ENCODE assay signal across 15 cellular contexts in the genomic region with DNA sequence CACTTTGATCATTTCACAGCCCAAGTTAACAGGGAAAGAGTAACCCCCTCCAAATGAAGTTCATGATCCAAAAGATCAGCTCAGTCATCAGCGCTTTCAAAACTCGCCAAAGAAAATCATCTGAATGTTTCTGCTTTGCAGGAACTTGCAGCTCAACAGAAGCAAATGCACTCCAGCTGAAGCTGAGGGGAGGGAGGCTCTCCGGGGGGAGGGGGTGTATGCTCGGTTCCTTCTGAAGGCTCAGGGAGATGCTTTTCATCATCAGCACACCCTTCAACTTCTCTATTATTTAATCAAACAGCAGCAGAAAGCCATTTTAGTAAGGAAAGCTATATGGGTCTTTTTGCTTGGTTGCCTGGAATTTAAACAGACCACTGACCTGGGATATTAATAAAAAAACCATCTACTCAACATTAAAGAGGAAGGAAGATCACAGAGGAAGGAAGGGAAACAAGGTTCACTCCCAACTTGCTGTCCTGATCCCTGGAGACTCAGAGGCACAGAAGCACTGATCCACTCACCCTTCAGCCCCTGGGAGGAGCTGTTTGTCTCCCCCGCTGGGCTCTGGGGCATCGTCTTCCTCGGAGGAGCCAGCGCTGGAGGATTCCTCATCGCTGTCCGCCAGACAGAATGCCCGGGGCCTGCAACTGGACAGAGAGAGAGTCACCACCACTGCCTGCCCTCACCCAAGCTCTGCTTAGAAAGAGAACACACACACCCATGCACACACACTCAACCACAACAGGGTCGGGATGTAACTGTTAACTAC. TPM values are rescaled to one million over a fixed set of nuclear protein-coding genes. Genes with fewer than 3 reads are reported as not detected.
DNase-seq lines count a peak whose midpoint lies in the region; ATAC-seq and TF ChIP-seq lines count a peak whose summit lies in the region.
"Had no signal": no experiment of that assay in that cellular context is flagged by ENCODE, and none has a peak within 500 bp of the region (broad histone marks: within the 10 kb centered on the region; RNA-seq: fewer than 3 reads in every experiment).

No MANE protein-coding gene starts in this region.

- CTCF ChIA-PET in CD4-positive, alpha-beta memory T cell (lab: Charles Lee; ENCODE audit: partially characterized antibody): no interaction called here

- ATAC-seq in HG02678 (IDR thresholded peaks at IDR 0.05; ENCODE audit: unreplicated experiment): no peak
- no peak for ATAC-seq in activated naive CD8-positive, alpha-beta T cell treated with anti-CD3 and anti-CD28 coated beads, Interleukin-2, amount 50 U/mL, for 24 hours
- ATAC-seq: natural killer cell treated with Interleukin-12 subunit alpha and Interleukin-12 subunit beta and Interleukin-15 and Interleukin-18, amount 100 ng/mL, for 72 hours had no signal

- TF ChIP-seq POLR2A in NB4 (IDR thresholded peaks at IDR 0.05; ENCODE audit: extremely low read depth, insufficient read length): no peak

- H3K27ac ChIP-seq in BLaER1 treated with 17β-estradiol and CSF1 and Interleukin-3, amounts not matched to agents 10 nM and 100 nM: peak overlapping the region in 9 of 11 experiments; percentile 11 to 64 (median 41); a peak in 17 of 22 replicates
- H3K27ac ChIP-seq in CD4-positive, alpha-beta memory T cell (ENCODE audit: low read depth, low read length): no peak overlapping the region
- H3K27ac ChIP-seq: PC-9 had no signal

- H3K9ac ChIP-seq in BLaER1 treated with 17β-estradiol and CSF1 and Interleukin-3, amounts not matched to agents 10 nM and 100 nM: peak overlapping the region in 9 of 11 experiments; percentile 17 to 59 (median 37); a peak in 14 of 22 replicates

- no peak for TF ChIP-seq CTCF in NB4 (IDR thresholded peaks at IDR 0.05; ENCODE audit: low read depth, low read length)

- H3K4me2 ChIP-seq in BLaER1 treated with 17β-estradiol and CSF1 and Interleukin-3, amounts not matched to agents 10 nM and 100 nM: peak overlapping the region; percentile 67 to 93 (median 77)
- H3K4me2 ChIP-seq: PC-9 had no signal

- H3K4me3 Mint-ChIP-seq in activated CD4-positive, alpha-beta T cell treated with anti-CD3 and anti-CD28 coated beads, Interleukin-2, amount 10 ng/mL, durations not matched to agents 24 days and 14 days: no peak overlapping the region
- no peak overlapping the region for H3K4me3 Mint-ChIP-seq in activated naive CD8-positive, alpha-beta T cell treated with anti-CD3 and anti-CD28 coated beads, Interleukin-2, amount 50 U/mL, for 24 hours
- H3K4me3 Mint-ChIP-seq in CD4-positive, alpha-beta memory T cell: no peak overlapping the region
- H3K4me3 Mint-ChIP-seq: natural killer cell treated with Interleukin-12 subunit alpha and Interleukin-12 subunit beta and Interleukin-15 and Interleukin-18, amount 100 ng/mL, for 72 hours had no signal

- peaks cover 22% of the 10 kb centered on the region for H3K36me3 Mint-ChIP-seq in activated CD4-positive, alpha-beta T cell treated with anti-CD3 and anti-CD28 coated beads, Interleukin-2, amount 10 ng/mL, durations not matched to agents 24 days and 14 days (ENCODE audit: low read depth)
- peaks cover 12% of the 10 kb centered on the region for H3K36me3 Mint-ChIP-seq in activated naive CD8-positive, alpha-beta T cell treated with anti-CD3 and anti-CD28 coated beads, Interleukin-2, amount 50 U/mL, for 24 hours (ENCODE audit: low read depth)
- H3K36me3 Mint-ChIP-seq in CD4-positive, alpha-beta memory T cell: peaks cover 25% of the 10 kb centered on the region in 2 donors

- H3K4me1 Mint-ChIP-seq in activated CD4-positive, alpha-beta T cell treated with anti-CD3 and anti-CD28 coated beads, Interleukin-2, amount 10 ng/mL, durations not matched to agents 24 days and 14 days: peaks cover 2% of the 10 kb centered on the region
- no peaks in the 10 kb centered on the region for H3K4me1 Mint-ChIP-seq in activated naive CD8-positive, alpha-beta T cell treated with anti-CD3 and anti-CD28 coated beads, Interleukin-2, amount 50 U/mL, for 24 hours
- no peaks in the 10 kb centered on the region for H3K4me1 Mint-ChIP-seq in CD4-positive, alpha-beta memory T cell

- no peaks in the 10 kb centered on the region for H4K20me1 ChIP-seq in BLaER1 treated with 17β-estradiol and CSF1 and Interleukin-3, amounts not matched to agents 10 nM and 100 nM

- peaks cover 22 to 63% (median 37%) of the 10 kb centered on the region in 11 experiments; a peak in 21 of 22 replicates for H3K36me3 ChIP-seq in BLaER1 treated with 17β-estradiol and CSF1 and Interleukin-3, amounts not matched to agents 10 nM and 100 nM
- H3K36me3 ChIP-seq in CD4-positive, alpha-beta memory T cell (ENCODE audit: insufficient read depth, low read length): peaks cover 20% of the 10 kb centered on the region

- no peaks in the 10 kb centered on the region for H3K9me3 ChIP-seq in BLaER1 treated with 17β-estradiol and CSF1 and Interleukin-3, amounts not matched to agents 10 nM and 100 nM (replicated peaks in 1 of 11)
- H3K9me3 ChIP-seq in CD4-positive, alpha-beta memory T cell (ENCODE audit: control insufficient read depth in 1 of 2, low read length in 2 of 2): no peaks in the 10 kb centered on the region
- H3K9me3 ChIP-seq: HAP-1 had no signal

- H3K27me3 Mint-ChIP-seq in activated CD4-positive, alpha-beta T cell treated with anti-CD3 and anti-CD28 coated beads, Interleukin-2, amount 10 ng/mL, durations not matched to agents 24 days and 14 days: no peaks in the 10 kb centered on the region
- no peaks in the 10 kb centered on the region for H3K27me3 Mint-ChIP-seq in activated naive CD8-positive, alpha-beta T cell treated with anti-CD3 and anti-CD28 coated beads, Interleukin-2, amount 50 U/mL, for 24 hours
- no peaks in the 10 kb centered on the region for H3K27me3 Mint-ChIP-seq in CD4-positive, alpha-beta memory T cell
- H3K27me3 Mint-ChIP-seq: natural killer cell treated with Interleukin-12 subunit alpha and Interleukin-12 subunit beta and Interleukin-15 and Interleukin-18, amount 100 ng/mL, for 72 hours had no signal

- H3K9me3 Mint-ChIP-seq in activated CD4-positive, alpha-beta T cell treated with anti-CD3 and anti-CD28 coated beads, Interleukin-2, amount 10 ng/mL, durations not matched to agents 24 days and 14 days: no peaks in the 10 kb centered on the region
- no peaks in the 10 kb centered on the region for H3K9me3 Mint-ChIP-seq in activated naive CD8-positive, alpha-beta T cell treated with anti-CD3 and anti-CD28 coated beads, Interleukin-2, amount 50 U/mL, for 24 hours
- H3K9me3 Mint-ChIP-seq in CD4-positive, alpha-beta memory T cell: no peaks in the 10 kb centered on the region
- H3K9me3 Mint-ChIP-seq: natural killer cell treated with Interleukin-12 subunit alpha and Interleukin-12 subunit beta and Interleukin-15 and Interleukin-18, amount 100 ng/mL, for 72 hours had no signal

- H3K4me3 ChIP-seq in BLaER1 treated with 17β-estradiol and CSF1 and Interleukin-3, amounts not matched to agents 10 nM and 100 nM: peak overlapping the region in 3 of 10 experiments; percentile 4 to 20 (median 6); a peak in 1 of 20 replicates
- H3K4me3 ChIP-seq in NB4 (ENCODE audit: low read depth, low read length): no peak overlapping the region
- H3K4me3 ChIP-seq in CD4-positive, alpha-beta memory T cell (ENCODE audit: low read length in 2 of 2): no peak overlapping the region
- H3K4me3 ChIP-seq: HAP-1, PC-9 had no signal

- H3K27me3 ChIP-seq in BLaER1 treated with 17β-estradiol and CSF1 and Interleukin-3, amounts not matched to agents 10 nM and 100 nM: no peaks in the 10 kb centered on the region
- no peaks in the 10 kb centered on the region for H3K27me3 ChIP-seq in CD4-positive, alpha-beta memory T cell (ENCODE audit: insufficient read depth, low read length)

- peaks cover 31 to 54% (median 40%) of the 10 kb centered on the region in 10 experiments for H3K4me1 ChIP-seq in BLaER1 treated with 17β-estradiol and CSF1 and Interleukin-3, amounts not matched to agents 10 nM and 100 nM
- H3K4me1 ChIP-seq in CD4-positive, alpha-beta memory T cell (ENCODE audit: insufficient read depth, low read length): no peaks in the 10 kb centered on the region
- H3K4me1 ChIP-seq: HAP-1 had no signal

- intact Hi-C loops in activated CD4-positive, alpha-beta T cell treated with anti-CD3 and anti-CD28 coated beads, Interleukin-2, amount 10 ng/mL, durations not matched to agents 24 days and 14 days (cut with micrococcal nuclease): no loop called here
- intact Hi-C loops in CD4-positive, alpha-beta memory T cell (cut with micrococcal nuclease): no loop called here

- DNase-seq in NB4 (ENCODE audit: low read depth) (peak; percentile 41), globus pallidus (ENCODE audit: low spot score) (peak; percentile 64), putamen (ENCODE audit: low spot score) (peak; percentile 47)
- no peak for DNase-seq in activated CD4-positive, alpha-beta T cell treated with anti-CD3 and anti-CD28 coated beads, Interleukin-2, amount 10 ng/mL, durations not matched to agents 24 days and 14 days
- no peak for DNase-seq in activated naive CD8-positive, alpha-beta T cell treated with anti-CD3 and anti-CD28 coated beads, Interleukin-2, amount 50 U/mL, for 24 hours
- no peak for DNase-seq in CD4-positive, alpha-beta memory T cell
- DNase-seq: AML-193, NCI-H1048, NCI-H226, PC-9, T-helper 1 cell had no signal

- no peak overlapping the region for H3K27ac Mint-ChIP-seq in activated CD4-positive, alpha-beta T cell treated with anti-CD3 and anti-CD28 coated beads, Interleukin-2, amount 10 ng/mL, durations not matched to agents 24 days and 14 days
- H3K27ac Mint-ChIP-seq in activated naive CD8-positive, alpha-beta T cell treated with anti-CD3 and anti-CD28 coated beads, Interleukin-2, amount 50 U/mL, for 24 hours: no peak overlapping the region
- H3K27ac Mint-ChIP-seq in CD4-positive, alpha-beta memory T cell: no peak overlapping the region

- POLR2A ChIA-PET in CD4-positive, alpha-beta memory T cell (lab: Charles Lee; ENCODE audit: partially characterized antibody): interaction anchor here (1.0 to 3.9 kb wide), 2 partner anchors 9 to 13 kb away, joined by 3 to 20 read pairs; no protein-coding TSS in a partner anchor

RNA-seq across cellular contexts. Expression of a gene that starts 24.6 kb away (rescaled TPM):
- 41.3 and 52.1 TPM in 2 replicates for total RNA-seq in activated CD4-positive, alpha-beta T cell treated with anti-CD3 and anti-CD28 coated beads, Interleukin-2, amount 10 ng/mL, durations not matched to agents 24 days and 14 days
- 100 to 1,000 TPM; 163 to 172 TPM for total RNA-seq in CD4-positive, alpha-beta memory T cell
- 100 to 1,000 TPM in 1 of 2 donors, 10 to 100 TPM in 1; 47.9 to 124 TPM for polyA plus RNA-seq in CD4-positive, alpha-beta memory T cell

Comparison
In these comparisons a context has a peak if more than half of its experiments do, and no peak if none do; other contexts are left out.
1. DNase-seq: peak in NB4 (single experiment), globus pallidus (single experiment) and putamen (single experiment); none in activated CD4-positive, alpha-beta T cell treated with anti-CD3 and anti-CD28 coated beads, Interleukin-2, amount 10 ng/mL, durations not matched to agents 24 days and 14 days (single experiment), activated naive CD8-positive, alpha-beta T cell treated with anti-CD3 and anti-CD28 coated beads, Interleukin-2, amount 50 U/mL, for 24 hours (single experiment) and CD4-positive, alpha-beta memory T cell (0 of 5).